ENCODE assay signal across 1 cellular context in genomic region chr6:96809119-96809518, GRCh38.
TF ChIP-seq lines count a peak whose summit lies in the region.

No MANE protein-coding gene starts in this region.

TF ChIP-seq in K562, 482 proteins besides CTCF, POLR2A, EP300 and RAD21 (continued from another document and continues in another):
- TF ChIP-seq ELK3 (CRISPR knock-in tag; IDR thresholded peaks at IDR 0.05) (no peak), NCOR1 (IDR thresholded peaks at IDR 0.05) (peak; percentile 77), POLR2AphosphoS5 (IDR thresholded peaks at IDR 0.05; ENCODE audit: control insufficient read depth, insufficient read depth, low read depth, low read length) (peak; percentile 76), C11orf30 (IDR thresholded peaks at IDR 0.05; ENCODE audit: low read depth) (0 out of 2 replicates have a peak, but pooled peaks have one; percentile 7), MLX (CRISPR knock-in tag; conservative IDR thresholded peaks at IDR 0.05) (no peak), SMAD3 (CRISPR knock-in tag; conservative IDR thresholded peaks at IDR 0.05) (no peak), TEAD4 (IDR thresholded peaks at IDR 0.05; ENCODE audit: low read length) (peak; percentile 92), TEAD4 (CRISPR knock-in tag; IDR thresholded peaks at IDR 0.05; ENCODE audit: borderline replicate concordance) (no peak), HDAC1 (IDR thresholded peaks at IDR 0.05) (peak in 1 of 2 experiments; percentile 59; a peak in 1 of 4 replicates), TAL1 (IDR thresholded peaks at IDR 0.05) (peak; percentile 77), HDGF (IDR thresholded peaks at IDR 0.05) (no peak), NFE2 (IDR thresholded peaks at IDR 0.05; ENCODE audit: low read depth) (peak; percentile 85), GABPA (tag; conservative IDR thresholded peaks at IDR 0.05; ENCODE audit: low read depth) (no peak), CREB1 (IDR thresholded peaks at IDR 0.05) (peak; percentile 27; the same call in 1 of the 2 replicates), CREB1 (CRISPR knock-in tag; IDR thresholded peaks at IDR 0.05) (no peak), RCOR1 (IDR thresholded peaks at IDR 0.05; ENCODE audit: borderline replicate concordance in 1 of 2, low read depth in 2 of 2, low read length in 2 of 2) (peak; percentile 35 to 78; a peak in 3 of 4 replicates), FOXM1 (IDR thresholded peaks at IDR 0.05; ENCODE audit: low read depth) (peak; percentile 77), FOXM1 (CRISPR knock-in tag; IDR thresholded peaks at IDR 0.05; ENCODE audit: low read depth) (no peak), SMARCA4 (IDR thresholded peaks at IDR 0.05) (peak; percentile 94), PRPF4 (IDR thresholded peaks at IDR 0.05; ENCODE audit: insufficient read depth, low read depth, low read length, poor library complexity, severe bottlenecking) (no peak), PBX2 (CRISPR knock-in tag; IDR thresholded peaks at IDR 0.05; ENCODE audit: low read depth) (no peak), PBX2 (tag; conservative IDR thresholded peaks at IDR 0.05; ENCODE audit: low read depth) (peak; percentile 55), MEIS2 (IDR thresholded peaks at IDR 0.05; ENCODE audit: partially characterized antibody) (peak; percentile 77), CTBP1 (IDR thresholded peaks at IDR 0.05; ENCODE audit: borderline replicate concordance) (peak; percentile 44; the same call in 1 of the 2 replicates), KDM1A (IDR thresholded peaks at IDR 0.05) (peak; percentile 81 to 82), EHMT2 (IDR thresholded peaks at IDR 0.05) (peak; percentile 48; the same call in 1 of the 2 replicates), CBFA2T2 (conservative IDR thresholded peaks at IDR 0.05) (peak; percentile 83), MYBL2 (IDR thresholded peaks at IDR 0.05; ENCODE audit: low read depth) (0 out of 2 replicates have a peak, but pooled peaks have one; percentile 40), MYBL2 (CRISPR knock-in tag; IDR thresholded peaks at IDR 0.05; ENCODE audit: borderline replicate concordance) (no peak), SOX6 (IDR thresholded peaks at IDR 0.05) (0 out of 2 replicates have a peak, but pooled peaks have one; percentile 47), PHB2 (IDR thresholded peaks at IDR 0.05; ENCODE audit: low read depth) (no peak), JUN (IDR thresholded peaks at IDR 0.05; ENCODE audit: borderline replicate concordance, low read depth, low read length) (peak; percentile 54; the same call in 1 of the 2 replicates), JUN (CRISPR knock-in tag; IDR thresholded peaks at IDR 0.05; ENCODE audit: borderline replicate concordance) (no peak), CBFA2T3 (IDR thresholded peaks at IDR 0.05) (peak; percentile 91), ZMIZ1 (IDR thresholded peaks at IDR 0.05; ENCODE audit: low read depth in 2 of 2, low read length in 2 of 2) (peak in 1 of 2 experiments; percentile 38; a peak in 1 of 4 replicates), ZNF184 (CRISPR knock-in tag; IDR thresholded peaks at IDR 0.05) (no peak), PML (IDR thresholded peaks at IDR 0.05; ENCODE audit: low read length) (peak; percentile 78), MAFF (IDR thresholded peaks at IDR 0.05; ENCODE audit: low read length) (peak; percentile 60), TCF7 (IDR thresholded peaks at IDR 0.05; ENCODE audit: borderline replicate concordance) (no peak), MTA3 (IDR thresholded peaks at IDR 0.05; ENCODE audit: borderline replicate concordance) (no peak), HMG20B (CRISPR knock-in tag; IDR thresholded peaks at IDR 0.05) (no peak), GATAD2B (IDR thresholded peaks at IDR 0.05; ENCODE audit: borderline replicate concordance) (peak; percentile 75; the same call in 1 of the 2 replicates), PPARD (CRISPR knock-in tag; IDR thresholded peaks at IDR 0.05) (no peak), SMARCE1 (IDR thresholded peaks at IDR 0.05) (peak; percentile 94), NELFE (IDR thresholded peaks at IDR 0.05; ENCODE audit: insufficient read depth, insufficient read length) (no peak), THRB (CRISPR knock-in tag; conservative IDR thresholded peaks at IDR 0.05) (no peak), ATF3 (IDR thresholded peaks at IDR 0.05) (peak; percentile 81), ATF3 (CRISPR knock-in tag; conservative IDR thresholded peaks at IDR 0.05) (no peak), ATF1 (CRISPR knock-in tag; IDR thresholded peaks at IDR 0.05) (no peak), ATF1 (tag; IDR thresholded peaks at IDR 0.05) (0 out of 2 replicates have a peak, but pooled peaks have one; percentile 22), ZNF583 (CRISPR knock-in tag; IDR thresholded peaks at IDR 0.05) (no peak), POLR2B (IDR thresholded peaks at IDR 0.05; ENCODE audit: low read depth, partially characterized antibody) (no peak), CREB3L1 (IDR thresholded peaks at IDR 0.05; ENCODE audit: borderline replicate concordance, low read depth) (no peak), ZNF76 (CRISPR knock-in tag; IDR thresholded peaks at IDR 0.05; ENCODE audit: borderline replicate concordance) (no peak), SREBF1 (IDR thresholded peaks at IDR 0.05; ENCODE audit: borderline replicate concordance, low read depth, low read length) (no peak), STAT5A (IDR thresholded peaks at IDR 0.05; ENCODE audit: borderline replicate concordance, low read length) (peak; percentile 69; the same call in 1 of the 2 replicates), NFIC (IDR thresholded peaks at IDR 0.05) (peak; percentile 42; the same call in 1 of the 2 replicates), ZNF175 (CRISPR knock-in tag; IDR thresholded peaks at IDR 0.05; ENCODE audit: low read depth) (no peak), TRIM24 (IDR thresholded peaks at IDR 0.05) (peak; percentile 73 to 76), NFXL1 (CRISPR knock-in tag; IDR thresholded peaks at IDR 0.05) (no peak), E2F3 (CRISPR knock-in tag; IDR thresholded peaks at IDR 0.05) (no peak), SRF (CRISPR knock-in tag; IDR thresholded peaks at IDR 0.05) (no peak), DACH1 (IDR thresholded peaks at IDR 0.05; ENCODE audit: partially characterized antibody) (peak; percentile 29), SLC30A9 (CRISPR knock-in tag; IDR thresholded peaks at IDR 0.05) (no peak), MAFK (IDR thresholded peaks at IDR 0.05; ENCODE audit: low read length) (peak; percentile 41; the same call in 1 of the 2 replicates), E2F4 (CRISPR knock-in tag; IDR thresholded peaks at IDR 0.05; ENCODE audit: low read depth) (no peak), FOXK2 (conservative IDR thresholded peaks at IDR 0.05 in 1 of 2, IDR thresholded peaks at IDR 0.05 in 1 of 2; ENCODE audit: low read depth in 2 of 2) (0 out of 4 replicates have a peak, but pooled peaks of 1 of the 2 experiments have one; percentile 14), CEBPG (CRISPR knock-in tag; IDR thresholded peaks at IDR 0.05) (no peak), CEBPG (tag; conservative IDR thresholded peaks at IDR 0.05 in 1 of 2, IDR thresholded peaks at IDR 0.05 in 1 of 2) (0 out of 4 replicates have a peak, but pooled peaks of 1 of the 2 experiments have one; percentile 20)
